1 cellular context compared by ENCODE assay signal in the genomic region with DNA sequence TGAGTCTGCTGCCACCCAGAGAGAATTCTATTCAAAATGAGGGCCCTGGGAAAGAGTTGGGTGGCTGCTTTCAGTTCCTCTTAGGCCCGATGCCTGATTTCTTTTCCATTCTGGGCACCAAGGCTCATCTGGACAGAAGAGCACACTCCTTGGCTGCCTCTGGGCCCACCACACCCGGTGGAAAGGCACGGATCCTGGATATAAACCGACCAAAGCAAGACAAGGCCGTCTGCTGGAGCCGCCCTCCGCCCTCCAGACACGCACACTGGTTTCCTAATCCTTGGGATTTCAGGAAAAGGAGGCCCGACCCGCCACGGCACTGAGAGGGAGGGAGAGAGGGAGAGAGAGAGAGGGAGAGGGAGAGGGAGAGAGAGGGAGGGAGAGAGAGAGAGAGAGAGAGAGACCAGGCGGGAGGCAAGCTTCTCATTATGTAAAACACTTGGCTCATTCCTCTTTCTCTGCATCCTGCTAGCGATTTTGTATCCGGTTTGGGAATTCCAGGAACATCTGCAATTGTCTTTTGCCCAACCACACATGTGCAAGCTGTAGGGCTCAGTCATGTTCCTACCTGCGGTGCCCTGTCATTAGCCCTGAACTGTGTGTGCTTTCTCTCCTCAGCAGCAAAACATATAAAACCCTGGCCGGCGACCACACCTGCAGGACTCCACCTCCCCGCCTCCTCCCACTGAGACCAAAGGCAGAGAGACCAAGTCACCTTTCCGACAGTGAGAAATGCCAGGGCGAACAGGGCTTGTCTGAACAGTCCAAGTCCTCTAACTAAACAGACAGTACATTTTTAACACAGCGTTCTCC.
TF ChIP-seq lines count a peak whose summit lies in the region.

No MANE protein-coding gene starts in this region.

TF ChIP-seq in GM12878, 131 proteins besides CTCF, POLR2A, EP300 and RAD21 (continued from another document):
- TF ChIP-seq MLLT1 (IDR thresholded peaks at IDR 0.05) (no peak; the same call in 1 of the 2 replicates), IRF3 (IDR thresholded peaks at IDR 0.05) (no peak), ZBED1 (IDR thresholded peaks at IDR 0.05; ENCODE audit: borderline replicate concordance) (no peak), MEF2B (IDR thresholded peaks at IDR 0.05; ENCODE audit: partially characterized antibody, poor library complexity, severe bottlenecking) (no peak), HCFC1 (IDR thresholded peaks at IDR 0.05; ENCODE audit: low read length) (no peak), IKZF1 (conservative IDR thresholded peaks at IDR 0.05) (peak; percentile 57), SPI1 (IDR thresholded peaks at IDR 0.05; ENCODE audit: borderline replicate concordance, insufficient read depth, low read depth, low read length) (peak; percentile 80), ZBTB11 (CRISPR knock-in tag; IDR thresholded peaks at IDR 0.05) (no peak), SMARCA5 (IDR thresholded peaks at IDR 0.05) (no peak)
TF ChIP-seq in GM12878: peak in this region for 6.
